23 cellular contexts compared by ENCODE assay signal in genomic region chr9:9521033-9521779, GRCh38.
DNase-seq lines count a peak whose midpoint lies in the region; ATAC-seq and TF ChIP-seq lines count a peak whose summit lies in the region.
"Had no signal": no experiment of that assay in that cellular context is flagged by ENCODE, and none has a peak within 500 bp of the region (broad histone marks: within the 10 kb centered on the region; RNA-seq: fewer than 3 reads in every experiment).

No MANE protein-coding gene starts in this region.

- H2AK5ac ChIP-seq in mesendoderm (ENCODE audit: low read length): no peak overlapping the region

- H3K27me3 ChIP-seq in HUES64 (ENCODE audit: insufficient read depth, low read length) (no peaks in the 10 kb centered on the region), iPS-20b (ENCODE audit: insufficient read depth, low read length) (no peaks in the 10 kb centered on the region), mesendoderm (ENCODE audit: insufficient read depth, low read length, poor library complexity) (no peaks in the 10 kb centered on the region)
- H3K27me3 ChIP-seq: SJCRH30 had no signal

- H2BK120ac ChIP-seq in mesendoderm (ENCODE audit: low read depth, low read length): no peak overlapping the region

- H3K27ac ChIP-seq in HUES64 (ENCODE audit: low read depth, low read length) (peak overlapping the region; percentile 26; the same call in 1 of the 2 replicates), iPS-20b (ENCODE audit: low read length) (no peak overlapping the region), mesendoderm (ENCODE audit: low read depth, low read length) (no peak overlapping the region)
- H3K27ac ChIP-seq: SJCRH30 had no signal

- no peak overlapping the region for H3K18ac ChIP-seq in mesendoderm (ENCODE audit: low read length)

- H3K4me2 ChIP-seq in mesendoderm (ENCODE audit: low read length): no peak overlapping the region

- no peak overlapping the region for H3K56ac ChIP-seq in mesendoderm (ENCODE audit: low read length)

- H3K79me2 ChIP-seq in mesendoderm (ENCODE audit: control insufficient read depth, insufficient read depth, low read length): no peaks in the 10 kb centered on the region

- no peak overlapping the region for H4K5ac ChIP-seq in mesendoderm (ENCODE audit: low read length)

- no peak overlapping the region for H3K4me3 Mint-ChIP-seq in type B pancreatic cell
- H3K4me3 Mint-ChIP-seq: CD8-positive, alpha-beta T cell had no signal

- no peak for ATAC-seq in HG03342 (IDR thresholded peaks at IDR 0.05; ENCODE audit: unreplicated experiment)
- ATAC-seq: CD8-positive, alpha-beta T cell; HepG2 had no signal

- H3K9ac ChIP-seq in HUES64 (ENCODE audit: low read depth, low read length) (no peak overlapping the region), iPS-20b (ENCODE audit: low read depth, low read length) (peak overlapping the region; percentile 8; the same call in 1 of the 2 replicates), mesendoderm (ENCODE audit: low read length) (no peak overlapping the region)

- no peaks in the 10 kb centered on the region for H3K27me3 Mint-ChIP-seq in type B pancreatic cell

- no peak overlapping the region for H3K23ac ChIP-seq in mesendoderm (ENCODE audit: low read length)

- H3K36me3 Mint-ChIP-seq in type B pancreatic cell: no peaks in the 10 kb centered on the region
- H3K36me3 Mint-ChIP-seq: CD8-positive, alpha-beta T cell had no signal

- no peak overlapping the region for H2BK5ac ChIP-seq in mesendoderm (ENCODE audit: low read length)

- no peak overlapping the region for H4K8ac ChIP-seq in mesendoderm (ENCODE audit: low read depth, low read length)

- H3K4me1 Mint-ChIP-seq in type B pancreatic cell (ENCODE audit: unreplicated experiment): peaks cover 16% of the 10 kb centered on the region

- H3K9me3 Mint-ChIP-seq in type B pancreatic cell: no peaks in the 10 kb centered on the region

- H3K9me3 ChIP-seq in HUES64 (ENCODE audit: insufficient read depth, low read depth, low read length): no peaks in the 10 kb centered on the region
- no peaks in the 10 kb centered on the region for H3K9me3 ChIP-seq in iPS-20b (ENCODE audit: insufficient read depth, low read depth, low read length)
- H3K9me3 ChIP-seq: HAP-1, SJCRH30 had no signal

- H3K4ac ChIP-seq in mesendoderm (ENCODE audit: low read depth, low read length): no peak overlapping the region

- WGBS in HUES64: 66% methylated on average over 3 of the region's 5 CpGs
- no CpG with 5 or more reads among the region's 5 CpGs for WGBS in mesendoderm (ENCODE audit: extremely low coverage, insufficient coverage, low lambda C conversion rate)

- no peaks in the 10 kb centered on the region for H3K36me3 ChIP-seq in HUES64 (ENCODE audit: insufficient read depth, low read length)
- no peaks in the 10 kb centered on the region for H3K36me3 ChIP-seq in iPS-20b (ENCODE audit: insufficient read depth, low read depth, low read length)
- no peaks in the 10 kb centered on the region for H3K36me3 ChIP-seq in mesendoderm (ENCODE audit: control insufficient read depth, insufficient read depth, low read length)
- H3K36me3 ChIP-seq: HAP-1, SJCRH30 had no signal

- H3K4me3 ChIP-seq in HUES64 (ENCODE audit: low read length) (no peak overlapping the region), iPS-20b (ENCODE audit: low read length) (no peak overlapping the region), mesendoderm (ENCODE audit: low read length) (no peak overlapping the region)
- H3K4me3 ChIP-seq: HAP-1, SJCRH30 had no signal

- H2BK15ac ChIP-seq in mesendoderm (replicated peaks; ENCODE audit: low read depth): no peak overlapping the region

- DNase-seq in DMS79 treated with DMSO at 0.1 percent for 48 hours (lab: John Stamatoyannopoulos, UW) (peak; percentile 53), mesendoderm (peak; percentile 49), type B pancreatic cell (ENCODE audit: extremely low spot score, unreplicated experiment) (no peak), NCI-H1694 (lab: John Stamatoyannopoulos, UW) (no peak), NCI-H1417 treated with DMSO at 0.1 percent for 48 hours (lab: John Stamatoyannopoulos, UW) (no peak)
- DNase-seq: AML-193; C1 segment of cervical spinal cord; CD8-positive, alpha-beta T cell; GDM1; KBM-7; MM.1S; NCI-H1048; NCI-H1436; NCI-H1930; NCI-H226; NCI-H510A treated with DMSO at 0.1 percent for 48 hours; NCI-H82; SJCRH30 had no signal

- H3K27ac Mint-ChIP-seq in type B pancreatic cell: no peak overlapping the region
- H3K27ac Mint-ChIP-seq: CD8-positive, alpha-beta T cell had no signal

- TF ChIP-seq CTCF in type B pancreatic cell (conservative IDR thresholded peaks at IDR 0.05): no peak

- no peaks in the 10 kb centered on the region for H3K79me1 ChIP-seq in mesendoderm (ENCODE audit: low read length)

- peaks cover 32% of the 10 kb centered on the region for H3K4me1 ChIP-seq in HUES64 (ENCODE audit: insufficient read depth, low read length)
- H3K4me1 ChIP-seq in iPS-20b (ENCODE audit: insufficient read depth, low read length): peaks cover 30% of the 10 kb centered on the region
- H3K4me1 ChIP-seq in mesendoderm (ENCODE audit: control insufficient read depth, low read depth, low read length): no peaks in the 10 kb centered on the region
- H3K4me1 ChIP-seq: SJCRH30 had no signal

Comparison
In these comparisons a context has a peak if more than half of its experiments do, and no peak if none do; other contexts are left out.
1. DNase-seq: peak in DMS79 treated with DMSO at 0.1 percent for 48 hours (single experiment) and mesendoderm (single experiment); none in type B pancreatic cell (single experiment), NCI-H1694 (single experiment) and NCI-H1417 treated with DMSO at 0.1 percent for 48 hours (single experiment).